Comparison of ENCODE assay signal across 13 cellular contexts in the genomic region with DNA sequence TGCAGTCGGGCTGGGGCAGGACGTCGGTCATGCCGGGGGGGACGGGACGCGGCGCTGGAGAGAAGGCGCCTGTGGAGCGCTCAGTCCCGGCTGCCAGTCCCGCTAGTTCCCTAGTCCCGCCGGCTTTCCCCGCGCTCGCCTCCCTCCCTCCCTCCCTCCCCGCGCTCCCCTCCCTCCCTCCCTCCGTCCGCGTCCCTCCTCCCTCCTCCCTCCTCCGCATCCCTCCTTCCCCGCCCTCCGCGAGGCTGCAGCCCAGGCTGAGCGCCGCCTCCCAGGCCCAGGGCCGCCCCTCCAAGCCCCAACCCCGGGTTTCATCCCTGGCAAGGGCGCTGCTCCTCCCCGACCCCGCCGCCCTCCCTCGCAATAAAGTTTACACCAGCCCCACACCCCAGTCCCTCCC. TPM values are rescaled to one million over a fixed set of nuclear protein-coding genes. Genes with fewer than 3 reads are reported as not detected.
DNase-seq lines count a peak whose midpoint lies in the region; ATAC-seq and TF ChIP-seq lines count a peak whose summit lies in the region.
"Had no signal": no experiment of that assay in that cellular context is flagged by ENCODE, and none has a peak within 500 bp of the region (broad histone marks: within the 10 kb centered on the region; RNA-seq: fewer than 3 reads in every experiment).

No MANE protein-coding gene starts in this region.

- no peaks in the 10 kb centered on the region for H3K4me1 ChIP-seq in iPS-15b (ENCODE audit: control insufficient read depth, insufficient read depth, low read length)

- H3K4me1 Mint-ChIP-seq in activated T-cell treated with anti-CD3 and anti-CD28 coated beads, Interleukin-2, amount 50 U/mL, for 4 hours (ENCODE audit: low read depth): no peaks in the 10 kb centered on the region

- H3K27me3 Mint-ChIP-seq in activated T-cell treated with anti-CD3 and anti-CD28 coated beads, Interleukin-2, amount 50 U/mL, for 4 hours (ENCODE audit: low read depth): no peaks in the 10 kb centered on the region
- H3K27me3 Mint-ChIP-seq: CD4-positive, CD25-positive, alpha-beta regulatory T cell; naive B cell had no signal

- H3K9ac ChIP-seq in iPS-15b (ENCODE audit: low read depth, low read length): no peak overlapping the region

- no peaks in the 10 kb centered on the region for H3K36me3 Mint-ChIP-seq in activated T-cell treated with anti-CD3 and anti-CD28 coated beads, Interleukin-2, amount 50 U/mL, for 4 hours (ENCODE audit: insufficient read depth)
- H3K36me3 Mint-ChIP-seq: naive B cell had no signal

- H3K9me3 Mint-ChIP-seq in activated T-cell treated with anti-CD3 and anti-CD28 coated beads, Interleukin-2, amount 50 U/mL, for 4 hours: no peaks in the 10 kb centered on the region
- H3K9me3 Mint-ChIP-seq: CD4-positive, CD25-positive, alpha-beta regulatory T cell; naive B cell had no signal

- H3K4me3 Mint-ChIP-seq in activated T-cell treated with anti-CD3 and anti-CD28 coated beads, Interleukin-2, amount 50 U/mL, for 4 hours: no peak overlapping the region
- H3K4me3 Mint-ChIP-seq: CD4-positive, CD25-positive, alpha-beta regulatory T cell; naive B cell had no signal

- DNase-seq in EH (ENCODE audit: low read depth) (peak; percentile 44), coronary artery (ENCODE audit: low spot score) (no peak), retinal pigment epithelial cell (ENCODE audit: low read depth) (no peak), CD1c-positive myeloid dendritic cell (ENCODE audit: extremely low spot score) (no peak), NCI-H2081 treated with DMSO at 0.1 percent for 48 hours (lab: John Stamatoyannopoulos, UW) (no peak), SIG-M5 (lab: John Stamatoyannopoulos, UW) (no peak)
- no peak for DNase-seq in activated T-cell treated with anti-CD3 and anti-CD28 coated beads, Interleukin-2, amount 50 U/mL, for 4 hours
- DNase-seq: activated effector memory CD4-positive, alpha-beta T cell treated with anti-CD3 and anti-CD28 coated beads, Interleukin-2, amount 50 U/mL, for 16 hours; CD4-positive, CD25-positive, alpha-beta regulatory T cell; MV-4-11; naive B cell had no signal

- TF ChIP-seq CTCF in coronary artery (IDR thresholded peaks at IDR 0.05) (no peak), retinal pigment epithelial cell (conservative IDR thresholded peaks at IDR 0.05; ENCODE audit: low read depth, low read length) (no peak)

- H3K27me3 ChIP-seq in iPS-15b (ENCODE audit: control insufficient read depth, insufficient read depth, low read length): peaks cover 7% of the 10 kb centered on the region

- peak overlapping the region; percentile 74 to 86 for H3K27ac ChIP-seq in coronary artery
- H3K27ac ChIP-seq: epithelial cell of prostate had no signal

- peak overlapping the region; percentile 74 for H3K4me3 ChIP-seq in coronary artery
- H3K4me3 ChIP-seq in iPS-15b (ENCODE audit: low read depth, low read length): peak overlapping the region; percentile 39
- peak overlapping the region; percentile 74 for H3K4me3 ChIP-seq in retinal pigment epithelial cell (ENCODE audit: low read length)

- no peak for ATAC-seq in activated T-cell treated with anti-CD3 and anti-CD28 coated beads, Interleukin-2, amount 50 U/mL, for 4 hours

- H3K36me3 ChIP-seq in iPS-15b (ENCODE audit: control insufficient read depth, insufficient read depth, low read length): no peaks in the 10 kb centered on the region

- H3K9me3 ChIP-seq in iPS-15b (ENCODE audit: control insufficient read depth, insufficient read depth, low read length): no peaks in the 10 kb centered on the region

RNA-seq across cellular contexts. Expression of a gene that starts 34.8 kb away (rescaled TPM):
- 10 to 100 TPM; 21.6 to 22.5 (median 22.1) TPM for total RNA-seq in activated T-cell treated with anti-CD3 and anti-CD28 coated beads, Interleukin-2, amount 50 U/mL, for 4 hours

RNA-seq across cellular contexts. Expression of a gene that starts 52.1 kb away (rescaled TPM):
- total RNA-seq in activated T-cell treated with anti-CD3 and anti-CD28 coated beads, Interleukin-2, amount 50 U/mL, for 4 hours: under 1 TPM; 0.18 to 0.49 (median 0.18) TPM
